In genomic region chr7:20651960-20652544, GRCh38 we compare ENCODE assay signal across 9 cellular contexts. TPM values are rescaled to one million over a fixed set of nuclear protein-coding genes. Genes with fewer than 3 reads are reported as not detected.
DNase-seq lines count a peak whose midpoint lies in the region; ATAC-seq, FAIRE-seq and TF ChIP-seq lines count a peak whose summit lies in the region.
"Had no signal": no experiment of that assay in that cellular context is flagged by ENCODE, and none has a peak within 500 bp of the region (broad histone marks: within the 10 kb centered on the region; RNA-seq: fewer than 3 reads in every experiment).

No MANE protein-coding gene starts in this region.

- TF ChIP-seq POLR2A in NB4 (IDR thresholded peaks at IDR 0.05; ENCODE audit: extremely low read depth, insufficient read length) = no peak

- no peak overlapping the region for H3K4me2 ChIP-seq in smooth muscle cell

- H2AFZ ChIP-seq in smooth muscle cell (ENCODE audit: low read depth) = no peak overlapping the region

- H3K4me1 ChIP-seq in smooth muscle cell (ENCODE audit: low read depth) = no peaks in the 10 kb centered on the region

- peak; percentile 19 for DNase-seq in SIG-M5 treated with dmso at 0.1 percent for 504 hours (lab: John Stamatoyannopoulos, UW; ENCODE audit: unreplicated experiment)
- no peak for DNase-seq in SIG-M5 (lab: John Stamatoyannopoulos, UW)
- peak; percentile 26 for DNase-seq in NB4 (ENCODE audit: low read depth)
- no peak for DNase-seq in smooth muscle cell (lab: John Stamatoyannopoulos, UW; ENCODE audit: unreplicated experiment)
- no peak for DNase-seq in OCI-M2 (lab: John Stamatoyannopoulos, UW; ENCODE audit: unreplicated experiment)
- no peak for DNase-seq in stimulated activated CD4-positive, alpha-beta T cell treated with anti-CD3 and anti-CD28 coated beads, Interleukin-12 subunit alpha, Interleukin-12 subunit beta, amount 100 ng/mL, for 4 hours
- DNase-seq: left colon had no signal

- H3K27me3 ChIP-seq in smooth muscle cell (ENCODE audit: low read depth) = peaks cover 17% of the 10 kb centered on the region

- 87% methylated on average over 10 of the region's 10 CpGs for WGBS in smooth muscle cell (ENCODE audit: low lambda C conversion rate)

- ATAC-seq in GM19397 (IDR thresholded peaks at IDR 0.05; ENCODE audit: unreplicated experiment) = no peak
- ATAC-seq: left colon had no signal

- no peaks in the 10 kb centered on the region for H3K9me3 ChIP-seq in smooth muscle cell (replicated peaks; ENCODE audit: low read depth)

- H3K79me2 ChIP-seq in smooth muscle cell (ENCODE audit: low read depth) = no peaks in the 10 kb centered on the region

- FAIRE-seq in endometrium (lab: Jason Lieb, UNC) = peak; percentile 77

- no peaks in the 10 kb centered on the region for H3F3A ChIP-seq in smooth muscle cell (ENCODE audit: low read depth)

- H3K9ac ChIP-seq in smooth muscle cell (ENCODE audit: low read depth) = no peak overlapping the region

- no peaks in the 10 kb centered on the region for H3K36me3 ChIP-seq in smooth muscle cell (ENCODE audit: low read depth)

- TF ChIP-seq CTCF in NB4 (IDR thresholded peaks at IDR 0.05; ENCODE audit: low read depth, low read length) (peak; percentile 35), smooth muscle cell (IDR thresholded peaks at IDR 0.05; ENCODE audit: borderline replicate concordance, insufficient read depth, poor library complexity, severe bottlenecking) (peak; percentile 53)

- H3K27ac ChIP-seq in smooth muscle cell (ENCODE audit: low read depth) = no peak overlapping the region

- no peak overlapping the region for H3K4me3 ChIP-seq in NB4 (ENCODE audit: low read depth, low read length)
- H3K4me3 ChIP-seq in smooth muscle cell = no peak overlapping the region

- no peaks in the 10 kb centered on the region for H4K20me1 ChIP-seq in smooth muscle cell (ENCODE audit: low read depth)

RNA-seq across cellular contexts. Expression of gene ABCB5, which starts 36.6 kb away (rescaled TPM):
- total RNA-seq in smooth muscle cell = not detected in 2 replicates
- polyA plus RNA-seq in smooth muscle cell = not detected in 2 replicates

Comparison
In these comparisons a context has a peak if more than half of its experiments do, and no peak if none do; other contexts are left out.
1. DNase-seq: peak in SIG-M5 treated with dmso at 0.1 percent for 504 hours (single experiment) and NB4 (single experiment); none in SIG-M5 (single experiment), smooth muscle cell (single experiment), OCI-M2 (single experiment) and stimulated activated CD4-positive, alpha-beta T cell treated with anti-CD3 and anti-CD28 coated beads, Interleukin-12 subunit alpha, Interleukin-12 subunit beta, amount 100 ng/mL, for 4 hours (single experiment).